3 cellular contexts compared by ENCODE assay signal in the genomic region with DNA sequence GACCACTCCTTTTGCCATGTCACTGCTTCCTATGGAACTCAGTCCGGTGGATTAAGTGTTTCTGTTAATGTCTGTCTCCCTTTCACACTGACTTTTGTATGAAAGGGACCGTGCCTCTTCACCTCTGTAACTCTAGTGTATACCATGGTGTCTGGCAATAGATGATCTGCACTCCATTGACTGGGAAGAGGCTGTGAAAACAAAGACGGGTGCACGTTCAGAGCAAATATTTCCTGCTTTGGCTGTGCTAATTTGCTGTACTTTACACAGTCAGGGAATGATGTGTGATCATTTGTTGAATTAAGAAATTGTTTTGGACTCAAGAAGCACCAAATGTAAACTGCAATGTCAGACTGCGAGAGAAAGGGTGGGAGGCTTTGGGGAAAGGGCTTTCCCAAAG.
TF ChIP-seq lines count a peak whose summit lies in the region.

No MANE protein-coding gene starts in this region.

TF ChIP-seq in liver, 16 proteins besides CTCF, POLR2A, EP300 and RAD21:
- TF ChIP-seq YY1 (IDR thresholded peaks at IDR 0.05), result peak; percentile 33
- TF ChIP-seq EGR1 (IDR thresholded peaks at IDR 0.05; ENCODE audit: low read depth in 2 of 2), result no peak
TF ChIP-seq in liver: peak in this region for 1.

TF ChIP-seq in HepG2, 621 proteins besides CTCF, POLR2A, EP300 and RAD21:
- TF ChIP-seq ZNF160 (CRISPR knock-in tag; IDR thresholded peaks at IDR 0.05) (no peak), DMAP1 (CRISPR knock-in tag; IDR thresholded peaks at IDR 0.05) (no peak), ZNF224 (CRISPR knock-in tag; IDR thresholded peaks at IDR 0.05) (no peak), ZKSCAN5 (CRISPR knock-in tag; IDR thresholded peaks at IDR 0.05) (no peak), ZNF354B (CRISPR knock-in tag; IDR thresholded peaks at IDR 0.05) (no peak), FOXM1 (CRISPR knock-in tag; IDR thresholded peaks at IDR 0.05) (no peak), ZNF367 (CRISPR knock-in tag; IDR thresholded peaks at IDR 0.05; ENCODE audit: borderline replicate concordance) (no peak), SMARCC2 (IDR thresholded peaks at IDR 0.05) (no peak), KLF11 (CRISPR knock-in tag; IDR thresholded peaks at IDR 0.05) (no peak), ATF3 (CRISPR knock-in tag; IDR thresholded peaks at IDR 0.05) (no peak), ZNF136 (CRISPR knock-in tag; IDR thresholded peaks at IDR 0.05; ENCODE audit: low read depth) (no peak), POLR2AphosphoS2 (IDR thresholded peaks at IDR 0.05; ENCODE audit: low read depth, low read length) (no peak), ZNF747 (CRISPR knock-in tag; IDR thresholded peaks at IDR 0.05; ENCODE audit: borderline replicate concordance) (no peak), IRF2 (CRISPR knock-in tag; IDR thresholded peaks at IDR 0.05) (no peak)
- TF ChIP-seq, protein P1, sequence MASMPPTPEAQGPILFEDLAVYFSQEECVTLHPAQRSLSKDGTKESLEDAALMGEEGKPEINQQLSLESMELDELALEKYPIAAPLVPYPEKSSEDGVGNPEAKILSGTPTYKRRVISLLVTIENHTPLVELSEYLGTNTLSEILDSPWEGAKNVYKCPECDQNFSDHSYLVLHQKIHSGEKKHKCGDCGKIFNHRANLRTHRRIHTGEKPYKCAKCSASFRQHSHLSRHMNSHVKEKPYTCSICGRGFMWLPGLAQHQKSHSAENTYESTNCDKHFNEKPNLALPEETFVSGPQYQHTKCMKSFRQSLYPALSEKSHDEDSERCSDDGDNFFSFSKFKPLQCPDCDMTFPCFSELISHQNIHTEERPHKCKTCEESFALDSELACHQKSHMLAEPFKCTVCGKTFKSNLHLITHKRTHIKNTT (CRISPR knock-in tag; IDR thresholded peaks at IDR 0.05), result no peak
- TF ChIP-seq, protein P2, sequence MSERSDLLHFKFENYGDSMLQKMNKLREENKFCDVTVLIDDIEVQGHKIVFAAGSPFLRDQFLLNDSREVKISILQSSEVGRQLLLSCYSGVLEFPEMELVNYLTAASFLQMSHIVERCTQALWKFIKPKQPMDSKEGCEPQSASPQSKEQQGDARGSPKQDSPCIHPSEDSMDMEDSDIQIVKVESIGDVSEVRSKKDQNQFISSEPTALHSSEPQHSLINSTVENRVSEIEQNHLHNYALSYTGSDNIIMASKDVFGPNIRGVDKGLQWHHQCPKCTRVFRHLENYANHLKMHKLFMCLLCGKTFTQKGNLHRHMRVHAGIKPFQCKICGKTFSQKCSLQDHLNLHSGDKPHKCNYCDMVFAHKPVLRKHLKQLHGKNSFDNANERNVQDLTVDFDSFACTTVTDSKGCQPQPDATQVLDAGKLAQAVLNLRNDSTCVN (CRISPR knock-in tag; IDR thresholded peaks at IDR 0.05; ENCODE audit: borderline replicate concordance), result no peak
- TF ChIP-seq, protein P3, sequence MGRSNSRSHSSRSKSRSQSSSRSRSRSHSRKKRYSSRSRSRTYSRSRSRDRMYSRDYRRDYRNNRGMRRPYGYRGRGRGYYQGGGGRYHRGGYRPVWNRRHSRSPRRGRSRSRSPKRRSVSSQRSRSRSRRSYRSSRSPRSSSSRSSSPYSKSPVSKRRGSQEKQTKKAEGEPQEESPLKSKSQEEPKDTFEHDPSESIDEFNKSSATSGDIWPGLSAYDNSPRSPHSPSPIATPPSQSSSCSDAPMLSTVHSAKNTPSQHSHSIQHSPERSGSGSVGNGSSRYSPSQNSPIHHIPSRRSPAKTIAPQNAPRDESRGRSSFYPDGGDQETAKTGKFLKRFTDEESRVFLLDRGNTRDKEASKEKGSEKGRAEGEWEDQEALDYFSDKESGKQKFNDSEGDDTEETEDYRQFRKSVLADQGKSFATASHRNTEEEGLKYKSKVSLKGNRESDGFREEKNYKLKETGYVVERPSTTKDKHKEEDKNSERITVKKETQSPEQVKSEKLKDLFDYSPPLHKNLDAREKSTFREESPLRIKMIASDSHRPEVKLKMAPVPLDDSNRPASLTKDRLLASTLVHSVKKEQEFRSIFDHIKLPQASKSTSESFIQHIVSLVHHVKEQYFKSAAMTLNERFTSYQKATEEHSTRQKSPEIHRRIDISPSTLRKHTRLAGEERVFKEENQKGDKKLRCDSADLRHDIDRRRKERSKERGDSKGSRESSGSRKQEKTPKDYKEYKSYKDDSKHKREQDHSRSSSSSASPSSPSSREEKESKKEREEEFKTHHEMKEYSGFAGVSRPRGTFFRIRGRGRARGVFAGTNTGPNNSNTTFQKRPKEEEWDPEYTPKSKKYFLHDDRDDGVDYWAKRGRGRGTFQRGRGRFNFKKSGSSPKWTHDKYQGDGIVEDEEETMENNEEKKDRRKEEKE (IDR thresholded peaks at IDR 0.05), result no peak
TF ChIP-seq in HepG2: peak in this region for 0.

TF ChIP-seq in endothelial cell of umbilical vein, 7 proteins besides CTCF, POLR2A, EP300 and RAD21:
- TF ChIP-seq POLR2AphosphoS5 (IDR thresholded peaks at IDR 0.05; ENCODE audit: insufficient read depth, low read depth, low read length), result no peak
- TF ChIP-seq GATA2 (IDR thresholded peaks at IDR 0.05; ENCODE audit: insufficient read depth, insufficient read length, low read depth, low read length), result no peak
- TF ChIP-seq FOS (IDR thresholded peaks at IDR 0.05; ENCODE audit: borderline replicate concordance, insufficient read depth, low read length), result no peak
- no peak for TF ChIP-seq JUN (IDR thresholded peaks at IDR 0.05; ENCODE audit: borderline replicate concordance, insufficient read depth, insufficient read length, low read depth)
- TF ChIP-seq MAX (IDR thresholded peaks at IDR 0.05; ENCODE audit: insufficient read depth, insufficient read length), result no peak
- TF ChIP-seq MYC (IDR thresholded peaks at IDR 0.05; ENCODE audit: low read depth, low read length), result no peak
- no peak for TF ChIP-seq EZH2 (IDR thresholded peaks at IDR 0.05; ENCODE audit: borderline replicate concordance, low read depth, low read length, severe bottlenecking)
TF ChIP-seq in endothelial cell of umbilical vein: peak in this region for 0.
